8 cellular contexts compared by ENCODE assay signal in the genomic region with DNA sequence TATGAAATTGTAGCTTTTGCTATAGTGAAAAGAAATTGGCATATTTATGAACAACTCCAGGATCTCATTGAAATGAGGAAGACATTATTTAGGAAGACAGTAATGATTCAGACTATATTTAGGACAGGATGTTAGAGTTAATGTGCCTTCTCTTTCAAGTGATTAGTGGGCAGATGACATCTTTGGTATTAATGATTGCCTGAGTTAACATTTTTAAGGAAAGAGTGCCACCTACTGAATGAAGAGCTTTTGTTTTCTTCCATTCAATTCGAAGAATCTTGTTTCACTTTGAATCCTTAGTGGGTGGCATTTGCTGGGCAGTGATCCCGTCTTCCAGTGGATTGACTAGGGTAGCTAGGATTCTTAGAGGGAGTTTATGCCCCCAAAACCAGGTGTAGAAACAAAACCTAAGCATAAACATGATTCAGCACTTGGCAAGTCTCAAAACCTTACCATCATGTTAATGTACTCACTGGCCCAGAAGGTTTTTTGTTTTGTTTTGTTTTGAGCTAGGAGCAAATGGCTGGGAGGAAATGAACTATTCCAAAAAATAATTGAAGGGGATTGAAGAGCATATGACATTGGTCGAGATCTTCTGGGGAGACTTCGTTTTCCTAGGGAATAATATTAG. TPM values are rescaled to one million over a fixed set of nuclear protein-coding genes. Genes with fewer than 3 reads are reported as not detected.
A peak's percentile ranks its signal among the peaks of the same experiment; 100 is the strongest.
DNase-seq lines count a peak whose midpoint lies in the region; ATAC-seq, FAIRE-seq and TF ChIP-seq lines count a peak whose summit lies in the region.

No MANE protein-coding gene starts in this region.

- no peak for TF ChIP-seq POLR2A in HepG2 (IDR thresholded peaks at IDR 0.05; ENCODE audit: insufficient read depth in 1 of 2, low read depth in 2 of 2, low read length in 2 of 2)

- H3K79me2 ChIP-seq in HepG2 (ENCODE audit: insufficient read depth, low read length): peaks cover 100% of the 10 kb centered on the region

- no peaks in the 10 kb centered on the region for H3K27me3 Mint-ChIP-seq in activated CD8-positive, alpha-beta memory T cell treated with anti-CD3 and anti-CD28 coated beads, Interleukin-2, amount 10 ng/mL, durations not matched to agents 7 days and 5 days

- H3K9me3 ChIP-seq in HepG2 (ENCODE audit: low read length) (no peaks in the 10 kb centered on the region), tibial artery (no peaks in the 10 kb centered on the region)

- TF ChIP-seq CTCF in cardiac fibroblast (IDR thresholded peaks at IDR 0.05; ENCODE audit: low read depth, low read length) (peak; percentile 26), HepG2 (CRISPR knock-in tag; IDR thresholded peaks at IDR 0.05) (peak; percentile 66), tibial artery (IDR thresholded peaks at IDR 0.05) (peak; percentile 52 to 76)

- 50% methylated on average over 4 of the region's 4 CpGs for WGBS in HepG2 (ENCODE audit: low lambda C conversion rate)

- H3K4me3 ChIP-seq in cardiac fibroblast (replicated peaks in 1 of 2; ENCODE audit: low read depth in 2 of 2, low read length in 2 of 2) (peak overlapping the region in 1 of 2 donors; percentile 33), HepG2 (replicated peaks in 1 of 3; ENCODE audit: insufficient read depth in 1 of 3, low read depth in 2 of 3, low read length in 3 of 3) (no peak overlapping the region), tibial artery (no peak overlapping the region)

- in situ Hi-C loops in HepG2 (cut with HindIII; ENCODE audit: extremely low pct_ligation_motif_present, low pct_unique_long_range_greater_than_20kb): loop anchor here (5.0 to 25.0 kb wide), 3 partner anchors 351 to 901 kb away; no protein-coding TSS in a partner anchor

- no peak overlapping the region for H2AFZ ChIP-seq in HepG2 (ENCODE audit: low read length)

- H3K36me3 ChIP-seq in HepG2 (replicated peaks in 1 of 2; ENCODE audit: control insufficient read depth in 1 of 2, insufficient read depth in 2 of 2, low read length in 2 of 2) (no peaks in the 10 kb centered on the region; a peak in 1 of 5 replicates), tibial artery (no peaks in the 10 kb centered on the region)

- H3K9ac ChIP-seq in HepG2 (ENCODE audit: insufficient read depth, low read depth, low read length): no peak overlapping the region

- no peak overlapping the region for H3K27ac ChIP-seq in HepG2 (ENCODE audit: extremely low read length, insufficient read depth, low read length)
- H3K27ac ChIP-seq in tibial artery: peak overlapping the region in 1 of 2 donors; percentile 22

- TF ChIP-seq RAD21 in HepG2 (CRISPR knock-in tag; IDR thresholded peaks at IDR 0.05): peak; percentile 56

- H3K27ac Mint-ChIP-seq in activated CD8-positive, alpha-beta memory T cell treated with anti-CD3 and anti-CD28 coated beads, Interleukin-2, amount 10 ng/mL, durations not matched to agents 7 days and 5 days: peak overlapping the region; percentile 44

- H3K4me1 Mint-ChIP-seq in activated CD8-positive, alpha-beta memory T cell treated with anti-CD3 and anti-CD28 coated beads, Interleukin-2, amount 10 ng/mL, durations not matched to agents 7 days and 5 days: peaks cover 18% of the 10 kb centered on the region

- BruUV-seq in HepG2 (replicated peaks; lab: Mats Ljungman, UMichigan): no TSS peak

- peaks cover 53% of the 10 kb centered on the region for H3K4me1 ChIP-seq in HepG2 (ENCODE audit: insufficient read depth, low read length)
- peaks cover 0 to 5% (median 2%) of the 10 kb centered on the region in 4 donors for H3K4me1 ChIP-seq in tibial artery

- H3K4me3 Mint-ChIP-seq in activated CD8-positive, alpha-beta memory T cell treated with anti-CD3 and anti-CD28 coated beads, Interleukin-2, amount 10 ng/mL, durations not matched to agents 7 days and 5 days: peak overlapping the region; percentile 49

- CTCF ChIA-PET in activated CD8-positive, alpha-beta memory T cell treated with anti-CD3 and anti-CD28 coated beads, Interleukin-2, amount 10 ng/mL, durations not matched to agents 7 days and 5 days (lab: Charles Lee): interaction anchor here (0.7 to 4.7 kb wide), 22 partner anchors 11 to 903 kb away, joined by 3 to 50 read pairs (median 3); a partner anchor contains a TSS
- CTCF ChIA-PET in HepG2 (lab: Yijun Ruan, JAX; ENCODE audit: low intra/inter-chr PET ratio, low total read pairs): interaction anchor here (1.4 to 2.9 kb wide), 2 partner anchors 357 to 568 kb away, joined by 3 to 29 read pairs; no protein-coding TSS in a partner anchor

- H3K27me3 ChIP-seq in HepG2 (ENCODE audit: control insufficient read depth in 1 of 2, insufficient read depth in 2 of 2, low read length in 2 of 2) (no peaks in the 10 kb centered on the region), tibial artery (no peaks in the 10 kb centered on the region)

- peaks cover 36% of the 10 kb centered on the region for H4K20me1 ChIP-seq in HepG2 (ENCODE audit: insufficient read depth, low read length)

- H3K36me3 Mint-ChIP-seq in activated CD8-positive, alpha-beta memory T cell treated with anti-CD3 and anti-CD28 coated beads, Interleukin-2, amount 10 ng/mL, durations not matched to agents 7 days and 5 days: no peaks in the 10 kb centered on the region

- TF ChIP-seq EP300 in HepG2 (IDR thresholded peaks at IDR 0.05; ENCODE audit: low read depth in 2 of 2, low read length in 2 of 2) (no peak), HepG2 (CRISPR knock-in tag; IDR thresholded peaks at IDR 0.05; ENCODE audit: borderline replicate concordance) (no peak)

- intact Hi-C loops in HepG2 (cut with micrococcal nuclease; ENCODE audit: unreplicated experiment): loop anchor here (1.0 to 10.0 kb wide), 6 partner anchors 8 to 904 kb away; no protein-coding TSS in a partner anchor
- intact Hi-C loops in tibial artery (cut with DNase I; ENCODE audit: low total_unique reads): loop anchor here (2.0 kb wide), 1 partner anchor 568 kb away; no protein-coding TSS in a partner anchor

- DNase-seq in activated CD8-positive, alpha-beta memory T cell treated with anti-CD3 and anti-CD28 coated beads, Interleukin-2, amount 10 ng/mL, durations not matched to agents 7 days and 5 days: no peak
- no peak for DNase-seq in activated CD8-positive, alpha-beta memory T cell treated with anti-CD3 and anti-CD28 coated beads, Interleukin-2, amount 50 U/mL, for 4 hours
- DNase-seq in NOMO-1 treated with dmso at 0.1 percent for 144 hours (lab: John Stamatoyannopoulos, UW; ENCODE audit: unreplicated experiment) (peak; percentile 48), cardiac fibroblast (ENCODE audit: low read depth in 2 of 2) (peak; percentile 78 to 79), HepG2 (ENCODE audit: low spot score) (peak; percentile 33), tibial artery (no peak)

- POLR2A ChIA-PET in HepG2 (lab: Yijun Ruan, JAX): interaction anchor here (0.7 to 1.2 kb wide), 3 partner anchors 201 to 568 kb away, joined by 3 to 4 read pairs (median 3); no protein-coding TSS in a partner anchor

- no peaks in the 10 kb centered on the region for H3K9me3 Mint-ChIP-seq in activated CD8-positive, alpha-beta memory T cell treated with anti-CD3 and anti-CD28 coated beads, Interleukin-2, amount 10 ng/mL, durations not matched to agents 7 days and 5 days (ENCODE audit: low read depth)

- peak; percentile 45 for ATAC-seq in activated CD8-positive, alpha-beta memory T cell treated with anti-CD3 and anti-CD28 coated beads, Interleukin-2, amount 10 ng/mL, durations not matched to agents 7 days and 5 days
- ATAC-seq in HG02642 (IDR thresholded peaks at IDR 0.05; ENCODE audit: poor library complexity, unreplicated experiment) (peak; percentile 51), HepG2 (no peak), GM19023 (IDR thresholded peaks at IDR 0.05; ENCODE audit: unreplicated experiment) (no peak)

- H3K4me2 ChIP-seq in HepG2 (ENCODE audit: low read depth, low read length): peak overlapping the region; percentile 62

- FAIRE-seq in HepG2 (lab: Jason Lieb, UNC): peak; percentile 49

TF ChIP-seq in HepG2, 621 proteins besides CTCF, POLR2A, EP300 and RAD21 (continues in another document):
- TF ChIP-seq MIXL1 (CRISPR knock-in tag; IDR thresholded peaks at IDR 0.05) (peak; percentile 25; the same call in 1 of the 2 replicates), SMC3 (IDR thresholded peaks at IDR 0.05; ENCODE audit: low read length) (peak; percentile 56; the same call in 1 of the 2 replicates), STAG1 (CRISPR knock-in tag; IDR thresholded peaks at IDR 0.05) (peak; percentile 80)

RNA-seq across cellular contexts. Expression of a gene that starts 23.2 kb away (rescaled TPM):
- 10 to 100 TPM; 20.1 to 20.9 TPM for total RNA-seq in activated CD8-positive, alpha-beta memory T cell treated with anti-CD3 and anti-CD28 coated beads, Interleukin-2, amount 10 ng/mL, durations not matched to agents 7 days and 5 days
- 30.3 and 44.1 TPM in 2 replicates for total RNA-seq in HepG2 (2016; rRNA removed; fragmentation: Illumina TruSeq; extraction: Trizol)
- 7.6 and 9.2 TPM in 2 replicates for total RNA-seq in HepG2 (2016; cell fraction: cytosol; rRNA removed; fragmentation: Illumina TruSeq; extraction: Trizol; ENCODE audit: low read depth)
- total RNA-seq in HepG2 (2016; cell fraction: insoluble cytoplasmic fraction; rRNA removed; fragmentation: Illumina TruSeq; extraction: Trizol): 27.7 and 42.7 TPM in 2 replicates
- 9.3 and 10.6 TPM in 2 replicates for total RNA-seq in HepG2 (2016; cell fraction: membrane; rRNA removed; fragmentation: Illumina TruSeq; extraction: Trizol)
- 31.4 and 33.7 TPM in 2 replicates for total RNA-seq in HepG2 (2016; cell fraction: nucleus; rRNA removed; fragmentation: Illumina TruSeq; extraction: Trizol)
- 11.9 and 16.4 TPM in 2 replicates for polyA plus RNA-seq in HepG2 (2011; rRNA removed)
- polyA plus RNA-seq in HepG2 (2011; cell fraction: cytosol; rRNA removed): 6.5 and 8.4 TPM in 2 replicates
- polyA plus RNA-seq in HepG2 (2011; cell fraction: nucleus; rRNA removed): 11.8 and 12.7 TPM in 2 replicates
- polyA plus RNA-seq in HepG2 (2012): 8.4 and 11.6 TPM in 2 replicates
- 0.38 and 0.71 TPM in 2 replicates for polyA plus RNA-seq in HepG2 (2016; cell fraction: cytosol; fragmentation: Illumina TruSeq; extraction: Trizol; ENCODE audit: low read depth)
- polyA plus RNA-seq in HepG2 (2016; cell fraction: insoluble cytoplasmic fraction; fragmentation: Illumina TruSeq; extraction: Trizol; ENCODE audit: low read depth): 21.9 and 24.5 TPM in 2 replicates
- 2.2 and 2.8 TPM in 2 replicates for polyA plus RNA-seq in HepG2 (2016; cell fraction: membrane; fragmentation: Illumina TruSeq; extraction: Trizol; ENCODE audit: low read depth)
- 30.6 and 31.1 TPM in 2 replicates for polyA plus RNA-seq in HepG2 (2016; cell fraction: nucleus; fragmentation: Illumina TruSeq; extraction: Trizol; ENCODE audit: insufficient read depth, low read depth)
- polyA minus RNA-seq in HepG2 (2011; rRNA and poly(A)+ RNA removed; ENCODE audit: low replicate concordance): 11.5 and 25.2 TPM in 2 replicates
- polyA minus RNA-seq in HepG2 (2011; cell fraction: cytosol; rRNA and poly(A)+ RNA removed): 25.8 and 27.7 TPM in 2 replicates
- 50.3 and 53.1 TPM in 2 replicates for polyA minus RNA-seq in HepG2 (2011; cell fraction: nucleus; rRNA and poly(A)+ RNA removed)

Comparison
In these comparisons a context has a peak if more than half of its experiments do, and no peak if none do; other contexts are left out.
1. ATAC-seq: peak in activated CD8-positive, alpha-beta memory T cell treated with anti-CD3 and anti-CD28 coated beads, Interleukin-2, amount 10 ng/mL, durations not matched to agents 7 days and 5 days (single experiment) and HG02642 (single experiment); none in HepG2 (single experiment) and GM19023 (single experiment).
2. DNase-seq: peak in NOMO-1 treated with dmso at 0.1 percent for 144 hours (single experiment), cardiac fibroblast (2 of 2) and HepG2 (single experiment); none in activated CD8-positive, alpha-beta memory T cell treated with anti-CD3 and anti-CD28 coated beads, Interleukin-2, amount 10 ng/mL, durations not matched to agents 7 days and 5 days (single experiment), activated CD8-positive, alpha-beta memory T cell treated with anti-CD3 and anti-CD28 coated beads, Interleukin-2, amount 50 U/mL, for 4 hours (single experiment) and tibial artery (0 of 2).
3. Peak in every context shown above with its lines, with median percentiles within 50 percentile points of each other: CTCF ChIP-seq.